22 cellular contexts compared by ENCODE assay signal in the genomic region with DNA sequence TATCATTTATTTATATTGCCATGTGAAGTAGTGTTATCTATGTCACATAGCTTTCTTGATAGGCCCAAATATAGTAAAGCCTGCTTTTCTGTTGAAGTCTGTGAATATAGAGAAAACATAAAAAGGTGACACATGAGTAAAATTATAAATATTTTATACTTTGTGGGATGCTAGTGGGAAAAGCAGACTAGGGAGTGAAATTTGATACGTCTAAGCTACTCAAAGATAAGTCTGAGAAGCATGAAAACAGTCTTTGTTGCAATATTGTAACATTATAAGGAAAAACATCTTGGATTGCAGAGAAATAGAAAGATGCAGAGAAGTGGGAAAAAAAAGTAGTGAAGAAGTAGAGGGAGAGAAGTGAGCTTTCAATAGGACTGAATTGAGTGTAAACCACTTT.
"Had no signal": no experiment of that assay in that cellular context is flagged by ENCODE, and none has a peak within 500 bp of the region (broad histone marks: within the 10 kb centered on the region; RNA-seq: fewer than 3 reads in every experiment).

No MANE protein-coding gene starts in this region.

- H3K4me1 Mint-ChIP-seq: activated naive CD4-positive, alpha-beta T cell treated with anti-CD3 and anti-CD28 coated beads, Interleukin-2, amount 10 ng/mL, durations not matched to agents 7 days and 5 days had no signal

- H3K9me3 Mint-ChIP-seq: activated naive CD4-positive, alpha-beta T cell treated with anti-CD3 and anti-CD28 coated beads, Interleukin-2, amount 10 ng/mL, durations not matched to agents 7 days and 5 days had no signal

- H3K27ac Mint-ChIP-seq: activated naive CD4-positive, alpha-beta T cell treated with anti-CD3 and anti-CD28 coated beads, Interleukin-2, amount 10 ng/mL, durations not matched to agents 7 days and 5 days had no signal

- H3K27me3 ChIP-seq: ascending aorta, body of pancreas, Peyer's patch, SJCRH30 had no signal

- H3K27me3 Mint-ChIP-seq: activated naive CD4-positive, alpha-beta T cell treated with anti-CD3 and anti-CD28 coated beads, Interleukin-2, amount 10 ng/mL, durations not matched to agents 7 days and 5 days had no signal

- DNase-seq: activated CD4-positive, alpha-beta T cell treated with anti-CD3 and anti-CD28 coated beads for 4 hours; activated CD4-positive, alpha-beta T cell treated with anti-CD3 and anti-CD28 coated beads, Interleukin-2, amount 50 U/mL, for 48 hours; activated gamma-delta T cell treated with Interleukin-2 at 50 U/mL for 16 hours; activated naive CD4-positive, alpha-beta T cell treated with anti-CD3 and anti-CD28 coated beads, Interleukin-2, amount 10 ng/mL, durations not matched to agents 7 days and 5 days; activated T-cell treated with anti-CD3 and anti-CD28 coated beads for 4 hours; amniotic stem cell; body of pancreas; KG1; NCI-H1092 treated with DMSO at 0.1 percent for 48 hours; NCI-H1417 treated with DMSO at 0.1 percent for 48 hours; NCI-H1694; NCI-H2029; NCI-H2107; NCI-H446; NCI-H524; Peyer's patch; Right ventricle myocardium superior; SJCRH30; SK-N-SH had no signal

- H3K4me3 ChIP-seq: ascending aorta, body of pancreas, Peyer's patch, SJCRH30 had no signal

- H3K4me3 Mint-ChIP-seq: activated naive CD4-positive, alpha-beta T cell treated with anti-CD3 and anti-CD28 coated beads, Interleukin-2, amount 10 ng/mL, durations not matched to agents 7 days and 5 days had no signal

- H3K27ac ChIP-seq: ascending aorta, body of pancreas, Peyer's patch, RWPE1, SJCRH30 had no signal

- H3K4me1 ChIP-seq: ascending aorta, body of pancreas, Peyer's patch, SJCRH30 had no signal

- ATAC-seq: activated CD4-positive, CD25-positive, alpha-beta regulatory T cell treated with anti-CD3 and anti-CD28 coated beads, Interleukin-2, amount 50 U/mL, for 24 hours; body of pancreas had no signal

- H3K9me3 ChIP-seq: ascending aorta, body of pancreas, Peyer's patch, SJCRH30, SK-N-SH had no signal
